ENCODE assay signal across 8 cellular contexts in the genomic region with DNA sequence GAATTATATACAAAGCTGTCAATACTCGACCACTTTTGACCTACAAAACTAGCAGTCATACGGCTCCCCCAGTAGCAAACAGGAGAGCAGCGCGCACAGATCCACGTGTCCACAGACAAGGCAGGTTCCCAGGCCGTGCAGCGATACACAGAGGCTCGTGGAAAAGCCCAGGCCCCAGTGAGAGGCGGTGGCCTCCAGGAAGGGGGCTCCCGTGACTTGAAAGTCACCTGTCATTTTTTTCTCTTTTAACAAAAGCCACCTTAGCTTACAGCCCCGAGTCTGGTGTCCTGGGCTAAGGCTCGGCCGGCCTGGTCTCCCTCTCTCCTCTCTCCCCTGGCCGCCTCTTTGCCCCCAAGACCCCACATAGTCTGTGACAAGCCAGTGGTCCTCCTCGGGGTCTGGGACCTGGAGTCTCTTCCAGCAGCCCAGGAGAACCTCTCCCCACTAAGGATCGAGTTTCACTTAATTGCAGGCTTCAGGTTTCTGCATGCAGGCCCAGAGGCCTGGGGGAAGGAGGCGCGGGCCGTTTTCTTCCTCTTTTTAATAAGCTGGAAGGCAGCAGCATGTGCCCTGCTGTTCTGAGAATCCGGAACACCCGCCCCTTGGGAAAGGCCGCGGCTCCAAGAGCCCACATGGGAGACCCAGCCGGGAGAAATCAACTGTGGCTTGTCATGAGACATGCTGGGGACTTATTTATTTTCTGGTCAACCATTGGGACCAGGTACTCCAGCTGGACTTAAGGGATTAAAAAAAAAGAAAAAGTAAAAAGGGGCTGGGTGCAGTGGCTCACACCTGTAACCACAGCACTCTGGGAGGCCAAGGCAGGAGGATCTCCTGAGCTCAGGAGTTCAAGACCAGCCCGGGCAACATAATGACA. TPM values are rescaled to one million over a fixed set of nuclear protein-coding genes. Genes with fewer than 3 reads are reported as not detected.
DNase-seq lines count a peak whose midpoint lies in the region; ATAC-seq and TF ChIP-seq lines count a peak whose summit lies in the region.

No MANE protein-coding gene starts in this region.

- H3K27me3 Mint-ChIP-seq in Calu3 (ENCODE audit: unreplicated experiment): no peaks in the 10 kb centered on the region

- DNase-seq in Calu3 (no peak), NCI-H1092 (lab: John Stamatoyannopoulos, UW) (peak; percentile 55), SKM-1 treated with dmso at 0.1 percent for 144 hours (lab: John Stamatoyannopoulos, UW; ENCODE audit: unreplicated experiment) (peak; percentile 29), heart left ventricle (peak; percentile 67 to 83 (median 77)), GM19238 (ENCODE audit: insufficient read length, low spot score) (no peak), HCEC 1CT (no peak)

- H3K4me3 ChIP-seq in heart left ventricle: no peak overlapping the region
- peak overlapping the region in 1 of 3 donors; percentile 29 for H3K4me3 ChIP-seq in skeletal muscle tissue (ENCODE audit: low read length in 3 of 3)

- H3K4me1 ChIP-seq in heart left ventricle (peaks cover 21 to 91% (median 79%) of the 10 kb centered on the region in 12 donors), skeletal muscle tissue (ENCODE audit: control insufficient read depth in 3 of 3, insufficient read depth in 3 of 3, low read length in 3 of 3) (peaks cover 58 to 75% (median 74%) of the 10 kb centered on the region in 3 donors)

- peaks cover 38% of the 10 kb centered on the region for H3K4me1 Mint-ChIP-seq in Calu3 (ENCODE audit: low read depth, unreplicated experiment)

- TF ChIP-seq POLR2A in heart left ventricle (IDR thresholded peaks at IDR 0.05): no peak

- CTCF ChIA-PET in Calu3 (lab: Charles Lee): interaction anchor here (0.6 to 1.7 kb wide), 3 partner anchors 15 to 1013 kb away, joined by 4 to 5 read pairs (median 4); no protein-coding TSS in a partner anchor

- H3K36me3 Mint-ChIP-seq in Calu3 (ENCODE audit: insufficient read depth, unreplicated experiment): peaks cover 38% of the 10 kb centered on the region

- no peaks in the 10 kb centered on the region for H3K9me3 Mint-ChIP-seq in Calu3 (ENCODE audit: low read depth, unreplicated experiment)

- H3K9ac ChIP-seq in skeletal muscle tissue (ENCODE audit: low read depth in 1 of 3, low read length in 3 of 3): peak overlapping the region in 2 of 3 donors; percentile 56 to 66

- no peaks in the 10 kb centered on the region for H3K27me3 ChIP-seq in heart left ventricle
- H3K27me3 ChIP-seq in skeletal muscle tissue (ENCODE audit: control insufficient read depth in 3 of 3, insufficient read depth in 3 of 3, low read length in 3 of 3): no peaks in the 10 kb centered on the region

- peak overlapping the region; percentile 40 for H3K27ac Mint-ChIP-seq in Calu3 (ENCODE audit: unreplicated experiment)

- H3K27ac ChIP-seq in heart left ventricle (peak overlapping the region in 10 of 12 donors; percentile 9 to 82 (median 49)), skeletal muscle tissue (ENCODE audit: low read depth, low read length) (peak overlapping the region; percentile 9)

- H3K9me3 ChIP-seq in heart left ventricle (no peaks in the 10 kb centered on the region), skeletal muscle tissue (ENCODE audit: control insufficient read depth in 3 of 3, low read length in 3 of 3) (no peaks in the 10 kb centered on the region)

- no peak overlapping the region for H3K4me3 Mint-ChIP-seq in Calu3 (ENCODE audit: low read depth, unreplicated experiment)

- TF ChIP-seq CTCF in Calu3 (IDR thresholded peaks at IDR 0.05; ENCODE audit: unreplicated experiment) (no peak), heart left ventricle (IDR thresholded peaks at IDR 0.05) (no peak)

- no TSS peak for BruUV-seq in Calu3 (replicated peaks; lab: Mats Ljungman, UMichigan)

- ATAC-seq in heart left ventricle (peak in 3 of 4 donors; percentile 22 to 44 (median 25)), GM19397 (IDR thresholded peaks at IDR 0.05; ENCODE audit: unreplicated experiment) (no peak)

- H3K36me3 ChIP-seq in heart left ventricle: peaks cover 0 to 9% (median 0%) of the 10 kb centered on the region in 9 donors
- H3K36me3 ChIP-seq in skeletal muscle tissue (ENCODE audit: control insufficient read depth in 3 of 3, insufficient read depth in 3 of 3, low read length in 3 of 3): no peaks in the 10 kb centered on the region

- intact Hi-C loops in Calu3 (cut with micrococcal nuclease; ENCODE audit: unreplicated experiment) (no loop called here), heart left ventricle (cut with DNase I) (loop anchor here in 1 of 10 donors (5.0 kb wide), 1 partner anchor 34 kb away; no protein-coding TSS in a partner anchor)

- WGBS in heart left ventricle, 4 donors: 37 to 43% (median 39%) methylated on average over 25 of the region's 25 CpGs

RNA-seq across cellular contexts. Expression of a gene that starts 15.9 kb away (rescaled TPM):
- 325 and 348 TPM in 2 replicates for total RNA-seq in Calu3 (2022)
- total RNA-seq in heart left ventricle: 100 to 1,000 TPM in 8 of 9 donors, 10 to 100 TPM in 1; 66.9 to 184 (median 132) TPM
- 10 to 100 TPM; 62.1 to 67.0 TPM for polyA plus RNA-seq in heart left ventricle
- 32.9 TPM for total RNA-seq in skeletal muscle tissue

Comparison
In these comparisons a context has a peak if more than half of its experiments do, and no peak if none do; other contexts are left out.
1. DNase-seq: peak in NCI-H1092 (single experiment), SKM-1 treated with dmso at 0.1 percent for 144 hours (single experiment) and heart left ventricle (5 of 5); none in Calu3 (single experiment), GM19238 (single experiment) and HCEC 1CT (single experiment).